Comparison of ENCODE assay signal across 43 cellular contexts in the genomic region with DNA sequence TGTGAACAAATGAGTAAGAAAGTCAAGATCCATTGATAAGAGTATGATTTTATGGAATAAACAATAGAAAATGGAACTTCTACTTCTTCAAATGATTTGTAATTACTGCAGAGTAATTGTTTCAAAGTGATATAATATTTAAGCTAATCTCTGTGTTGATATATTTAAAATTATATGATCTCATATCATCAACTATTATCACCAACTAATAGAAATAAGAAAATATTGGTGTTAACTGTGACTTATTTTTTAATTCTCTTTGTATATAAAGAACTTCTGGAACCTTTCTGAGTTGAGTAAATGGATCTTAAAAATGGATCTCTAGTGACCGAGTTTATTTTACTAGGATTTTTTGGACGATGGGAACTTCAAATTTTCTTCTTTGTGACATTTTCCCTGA. TPM values are rescaled to one million over a fixed set of nuclear protein-coding genes. Genes with fewer than 3 reads are reported as not detected.
"Had no signal": no experiment of that assay in that cellular context is flagged by ENCODE, and none has a peak within 500 bp of the region (broad histone marks: within the 10 kb centered on the region; RNA-seq: fewer than 3 reads in every experiment).

A gene with protein sequence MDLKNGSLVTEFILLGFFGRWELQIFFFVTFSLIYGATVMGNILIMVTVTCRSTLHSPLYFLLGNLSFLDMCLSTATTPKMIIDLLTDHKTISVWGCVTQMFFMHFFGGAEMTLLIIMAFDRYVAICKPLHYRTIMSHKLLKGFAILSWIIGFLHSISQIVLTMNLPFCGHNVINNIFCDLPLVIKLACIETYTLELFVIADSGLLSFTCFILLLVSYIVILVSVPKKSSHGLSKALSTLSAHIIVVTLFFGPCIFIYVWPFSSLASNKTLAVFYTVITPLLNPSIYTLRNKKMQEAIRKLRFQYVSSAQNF (plus strand): TSS at position 301 of the 400 bp plus-strand sequence. CDS start 0 bp downstream, at position 301.

- H3K27ac Mint-ChIP-seq: activated naive CD4-positive, alpha-beta T cell treated with anti-CD3 and anti-CD28 coated beads for 36 hours; activated naive CD4-positive, alpha-beta T cell treated with anti-CD3 and anti-CD28 coated beads, Interleukin-2, amount 10 ng/mL, durations not matched to agents 7 days and 5 days; activated naive CD4-positive, alpha-beta T cell treated with anti-CD3 and anti-CD28 coated beads, Interleukin-2, amount 50 U/mL, for 24 hours; activated naive CD4-positive, alpha-beta T cell treated with anti-CD3 and anti-CD28 coated beads, Interleukin-2, amount 50 U/mL, for 72 hours; activated naive CD8-positive, alpha-beta T cell; activated naive CD8-positive, alpha-beta T cell treated with anti-CD3 and anti-CD28 coated beads for 36 hours; activated naive CD8-positive, alpha-beta T cell treated with anti-CD3 and anti-CD28 coated beads, Interleukin-2, amount 10 ng/mL, durations not matched to agents 7 days and 5 days; activated naive CD8-positive, alpha-beta T cell treated with anti-CD3 and anti-CD28 coated beads, Interleukin-2, amount 50 U/mL, for 24 hours; activated T-cell treated with anti-CD3 and anti-CD28 coated beads, Interleukin-2, amount 50 U/mL, for 72 hours; activated T-helper 1 cell treated with anti-CD3 and anti-CD28 coated beads, Interleukin-12 subunit alpha, Interleukin-12 subunit beta, Interleukin-2, Interleukin-4 antibody, amounts not matched to agents 30 ng/mL and 10 ng/mL and 1 ng/mL, durations not matched to agents 14 hours and 24 hours and 36 hours; activated T-helper 17 cell treated with anti-CD3 and anti-CD28 coated beads, Interleukin-2, amount 50 U/mL, for 72 hours; activated T-helper 2 cell treated with anti-CD3 and anti-CD28 coated beads, Interferon-gamma antibody, Interleukin-2, Interleukin-4, amounts not matched to agents 10 μg/mL and 5 μg/mL and 100 μg/mL, durations not matched to agents 14 hours and 24 hours and 36 hours; brain had no signal

- H3K36me3 Mint-ChIP-seq: activated naive CD4-positive, alpha-beta T cell treated with anti-CD3 and anti-CD28 coated beads, Interleukin-2, amount 10 ng/mL, durations not matched to agents 7 days and 5 days; activated naive CD8-positive, alpha-beta T cell treated with anti-CD3 and anti-CD28 coated beads for 36 hours; activated naive CD8-positive, alpha-beta T cell treated with anti-CD3 and anti-CD28 coated beads, Interleukin-2, amount 10 ng/mL, durations not matched to agents 7 days and 5 days; brain had no signal

- FAIRE-seq: astrocyte, bronchial epithelial cell had no signal

- H3K4me1 ChIP-seq: adrenal gland, ascending aorta, body of pancreas, breast epithelium had no signal

- DNase-seq: activated effector memory CD4-positive, alpha-beta T cell treated with anti-CD3 and anti-CD28 coated beads, Interleukin-2, amount 50 U/mL, for 16 hours; activated effector memory CD4-positive, alpha-beta T cell treated with Interleukin-2 at 50 U/mL for 16 hours; activated gamma-delta T cell; activated gamma-delta T cell treated with Interleukin-2 at 50 U/mL for 16 hours; activated naive CD4-positive, alpha-beta T cell; activated naive CD4-positive, alpha-beta T cell treated with anti-CD3 and anti-CD28 coated beads for 36 hours; activated naive CD4-positive, alpha-beta T cell treated with anti-CD3 and anti-CD28 coated beads, Interleukin-2, amount 10 ng/mL, durations not matched to agents 7 days and 5 days; activated naive CD4-positive, alpha-beta T cell treated with anti-CD3 and anti-CD28 coated beads, Interleukin-2, amount 50 U/mL, for 16 hours; activated naive CD4-positive, alpha-beta T cell treated with Interleukin-2 at 50 U/mL for 16 hours; activated naive CD8-positive, alpha-beta T cell treated with anti-CD3 and anti-CD28 coated beads for 36 hours; activated naive CD8-positive, alpha-beta T cell treated with anti-CD3 and anti-CD28 coated beads, Interleukin-2, amount 10 ng/mL, durations not matched to agents 7 days and 5 days; activated naive CD8-positive, alpha-beta T cell treated with anti-CD3 and anti-CD28 coated beads, Interleukin-2, amount 50 U/mL, for 24 hours; activated T-cell treated with anti-CD3 and anti-CD28 coated beads for 4 hours; activated T-cell treated with anti-CD3 and anti-CD28 coated beads, Interleukin-2, amount 50 U/mL, for 1 hour; activated T-cell treated with anti-CD3 and anti-CD28 coated beads, Interleukin-2, amount 50 U/mL, for 4 hours; activated T-cell treated with anti-CD3 and anti-CD28 coated beads, Interleukin-2, amount 50 U/mL, for 48 hours; activated T-cell treated with anti-CD3 and anti-CD28 coated beads, Interleukin-2, amount 50 U/mL, for 72 hours; adrenal gland; amniotic stem cell; amygdala; aorta; body of pancreas; brain microvascular endothelial cell; caudate nucleus; central memory CD4-positive, alpha-beta T cell; cerebellar nuclear complex had no signal

- H3K27me3 ChIP-seq: adrenal gland, ascending aorta, body of pancreas, brain microvascular endothelial cell, breast epithelium, cardiac muscle cell had no signal

- H3K27ac ChIP-seq: adrenal gland, ascending aorta, body of pancreas, brain microvascular endothelial cell, breast epithelium, cardiac muscle cell had no signal

- H3K9me3 Mint-ChIP-seq: activated naive CD4-positive, alpha-beta T cell treated with anti-CD3 and anti-CD28 coated beads, Interleukin-2, amount 10 ng/mL, durations not matched to agents 7 days and 5 days; activated naive CD8-positive, alpha-beta T cell treated with anti-CD3 and anti-CD28 coated beads for 36 hours; activated naive CD8-positive, alpha-beta T cell treated with anti-CD3 and anti-CD28 coated beads, Interleukin-2, amount 10 ng/mL, durations not matched to agents 7 days and 5 days; activated naive CD8-positive, alpha-beta T cell treated with anti-CD3 and anti-CD28 coated beads, Interleukin-2, amount 50 U/mL, for 24 hours; activated T-cell treated with anti-CD3 and anti-CD28 coated beads, Interleukin-2, amount 50 U/mL, for 4 hours; activated T-helper 1 cell treated with anti-CD3 and anti-CD28 coated beads, Interleukin-12 subunit alpha, Interleukin-12 subunit beta, Interleukin-2, Interleukin-4 antibody, amounts not matched to agents 30 ng/mL and 10 ng/mL and 1 ng/mL, durations not matched to agents 14 hours and 24 hours and 36 hours; activated T-helper 17 cell treated with anti-CD3 and anti-CD28 coated beads, Interleukin-2, amount 50 U/mL, for 72 hours; activated T-helper 2 cell treated with anti-CD3 and anti-CD28 coated beads, Interferon-gamma antibody, Interleukin-2, Interleukin-4, amounts not matched to agents 10 μg/mL and 5 μg/mL and 100 μg/mL, durations not matched to agents 14 hours and 24 hours and 36 hours; central memory CD8-positive, alpha-beta T cell had no signal

- H3K4me1 Mint-ChIP-seq: activated naive CD4-positive, alpha-beta T cell treated with anti-CD3 and anti-CD28 coated beads, Interleukin-2, amount 10 ng/mL, durations not matched to agents 7 days and 5 days; activated naive CD4-positive, alpha-beta T cell treated with anti-CD3 and anti-CD28 coated beads, Interleukin-2, amount 50 U/mL, for 24 hours; activated naive CD8-positive, alpha-beta T cell treated with anti-CD3 and anti-CD28 coated beads, Interleukin-2, amount 10 ng/mL, durations not matched to agents 7 days and 5 days; activated naive CD8-positive, alpha-beta T cell treated with anti-CD3 and anti-CD28 coated beads, Interleukin-2, amount 50 U/mL, for 24 hours; activated T-helper 17 cell treated with anti-CD3 and anti-CD28 coated beads, Interleukin-2, amount 50 U/mL, for 72 hours; brain had no signal

- H3K4me3 Mint-ChIP-seq: activated naive CD4-positive, alpha-beta T cell treated with anti-CD3 and anti-CD28 coated beads for 36 hours; activated naive CD4-positive, alpha-beta T cell treated with anti-CD3 and anti-CD28 coated beads, Interleukin-2, amount 10 ng/mL, durations not matched to agents 7 days and 5 days; activated naive CD4-positive, alpha-beta T cell treated with anti-CD3 and anti-CD28 coated beads, Interleukin-2, amount 50 U/mL, for 24 hours; activated naive CD8-positive, alpha-beta T cell; activated naive CD8-positive, alpha-beta T cell treated with anti-CD3 and anti-CD28 coated beads for 36 hours; activated naive CD8-positive, alpha-beta T cell treated with anti-CD3 and anti-CD28 coated beads, Interleukin-2, amount 10 ng/mL, durations not matched to agents 7 days and 5 days; activated naive CD8-positive, alpha-beta T cell treated with anti-CD3 and anti-CD28 coated beads, Interleukin-2, amount 50 U/mL, for 24 hours; activated T-cell treated with anti-CD3 and anti-CD28 coated beads, Interleukin-2, amount 50 U/mL, for 4 hours; activated T-cell treated with anti-CD3 and anti-CD28 coated beads, Interleukin-2, amount 50 U/mL, for 72 hours; activated T-helper 1 cell treated with anti-CD3 and anti-CD28 coated beads, Interleukin-12 subunit alpha, Interleukin-12 subunit beta, Interleukin-2, Interleukin-4 antibody, amounts not matched to agents 30 ng/mL and 10 ng/mL and 1 ng/mL, durations not matched to agents 14 hours and 24 hours and 36 hours; activated T-helper 17 cell treated with anti-CD3 and anti-CD28 coated beads, Interleukin-2, amount 50 U/mL, for 72 hours; brain; central memory CD8-positive, alpha-beta T cell had no signal

- H3K36me3 ChIP-seq: adrenal gland, ascending aorta, brain microvascular endothelial cell, breast epithelium, cardiac muscle cell had no signal

- H3K27me3 Mint-ChIP-seq: activated naive CD4-positive, alpha-beta T cell treated with anti-CD3 and anti-CD28 coated beads, Interleukin-2, amount 10 ng/mL, durations not matched to agents 7 days and 5 days; activated naive CD8-positive, alpha-beta T cell treated with anti-CD3 and anti-CD28 coated beads for 36 hours; activated naive CD8-positive, alpha-beta T cell treated with anti-CD3 and anti-CD28 coated beads, Interleukin-2, amount 10 ng/mL, durations not matched to agents 7 days and 5 days; activated T-helper 17 cell treated with anti-CD3 and anti-CD28 coated beads, Interleukin-2, amount 50 U/mL, for 72 hours had no signal

- H3K9me3 ChIP-seq: adrenal gland, ascending aorta, body of pancreas had no signal

- H3K4me3 ChIP-seq: adrenal gland, ascending aorta, body of pancreas, breast epithelium, cardiac muscle cell had no signal

RNA-seq across cellular contexts. Expression of the gene that starts here (rescaled TPM):
- total RNA-seq: activated naive CD4-positive, alpha-beta T cell treated with anti-CD3 and anti-CD28 coated beads for 36 hours; activated naive CD4-positive, alpha-beta T cell treated with anti-CD3 and anti-CD28 coated beads, Interleukin-2, amount 50 U/mL, for 72 hours; activated naive CD8-positive, alpha-beta T cell treated with anti-CD3 and anti-CD28 coated beads for 36 hours; activated naive CD8-positive, alpha-beta T cell treated with anti-CD3 and anti-CD28 coated beads, Interleukin-2, amount 10 ng/mL, durations not matched to agents 7 days and 5 days; activated T-cell treated with anti-CD3 and anti-CD28 coated beads, Interleukin-2, amount 50 U/mL, for 4 hours; activated T-cell treated with anti-CD3 and anti-CD28 coated beads, Interleukin-2, amount 50 U/mL, for 72 hours; activated T-helper 1 cell treated with anti-CD3 and anti-CD28 coated beads, Interleukin-12 subunit alpha, Interleukin-12 subunit beta, Interleukin-2, Interleukin-4 antibody, amounts not matched to agents 30 ng/mL and 10 ng/mL and 1 ng/mL, durations not matched to agents 14 hours and 24 hours and 36 hours; activated T-helper 17 cell treated with anti-CD3 and anti-CD28 coated beads, Interleukin-2, amount 50 U/mL, for 72 hours; activated T-helper 2 cell treated with anti-CD3 and anti-CD28 coated beads, Interferon-gamma antibody, Interleukin-2, Interleukin-4, amounts not matched to agents 10 μg/mL and 5 μg/mL and 100 μg/mL, durations not matched to agents 14 hours and 24 hours and 36 hours; adrenal gland; aorta; ascending aorta; astrocyte; body of pancreas; breast epithelium; bronchial epithelial cell; cardiac muscle cell; cardiac septum; cerebellum; chondrocyte had no signal
- polyA plus RNA-seq: adipose tissue, adrenal gland, aorta, cardiac muscle cell had no signal
